In genomic region chrX:153732406-153732805, GRCh38 we compare ENCODE assay signal across 28 cellular contexts. TPM values are rescaled to one million over a fixed set of nuclear protein-coding genes. Genes with fewer than 3 reads are reported as not detected.
DNase-seq lines count a peak whose midpoint lies in the region; ATAC-seq, FAIRE-seq and TF ChIP-seq lines count a peak whose summit lies in the region.
"Had no signal": no experiment of that assay in that cellular context is flagged by ENCODE, and none has a peak within 500 bp of the region (broad histone marks: within the 10 kb centered on the region; RNA-seq: fewer than 3 reads in every experiment).

No MANE protein-coding gene starts in this region.

- H3K27me3 ChIP-seq in naive thymus-derived CD4-positive, alpha-beta T cell (ENCODE audit: control insufficient read depth in 2 of 2, insufficient read depth in 2 of 2, low read length in 2 of 2), result no peaks in the 10 kb centered on the region
- H3K27me3 ChIP-seq: hepatocyte, suprapubic skin had no signal

- peaks cover 8 to 33% (median 18%) of the 10 kb centered on the region in 5 donors for H3K36me3 Mint-ChIP-seq in naive thymus-derived CD4-positive, alpha-beta T cell
- peaks cover 18% of the 10 kb centered on the region for H3K36me3 Mint-ChIP-seq in osteocyte (ENCODE audit: unreplicated experiment)

- peak; percentile 64 for DNase-seq in SIG-M5 treated with dmso at 0.1 percent for 504 hours (lab: John Stamatoyannopoulos, UW; ENCODE audit: unreplicated experiment)
- DNase-seq in SIG-M5 (lab: John Stamatoyannopoulos, UW), result no peak
- DNase-seq in HTR-8/SVneo (ENCODE audit: insufficient read length, low spot score), result peak; percentile 24
- DNase-seq in SK-MEL-5 (ENCODE audit: low read depth, low spot score), result peak; percentile 65
- no peak for DNase-seq in naive thymus-derived CD4-positive, alpha-beta T cell
- DNase-seq in coronary artery (ENCODE audit: low spot score), result no peak
- DNase-seq in osteocyte (ENCODE audit: extremely low spot score, unreplicated experiment), result no peak
- no peak for DNase-seq in stimulated activated naive CD4-positive, alpha-beta T cell treated with Interleukin-2 at 50 U/mL for 16 hours (lab: John Stamatoyannopoulos, UW)
- DNase-seq: activated CD4-positive, alpha-beta T cell treated with anti-CD3 and anti-CD28 coated beads for 36 hours; activated naive CD4-positive, alpha-beta T cell treated with Interleukin-2 at 50 U/mL for 16 hours; DMS53; naive B cell; NCI-H1105 treated with DMSO at 0.1 percent for 48 hours; NCI-H2107; NCI-H524 treated with DMSO at 0.1 percent for 48 hours; stimulated activated CD4-positive, alpha-beta T cell treated with anti-CD3 and anti-CD28 coated beads, Interleukin-4, amount 100 ng/mL, for 4 hours; T1000 had no signal

- no peaks in the 10 kb centered on the region for H3K27me3 Mint-ChIP-seq in naive thymus-derived CD4-positive, alpha-beta T cell
- no peaks in the 10 kb centered on the region for H3K27me3 Mint-ChIP-seq in osteocyte (ENCODE audit: unreplicated experiment)
- H3K27me3 Mint-ChIP-seq: activated CD4-positive, alpha-beta T cell treated with anti-CD3 and anti-CD28 coated beads for 36 hours; naive B cell had no signal

- TF ChIP-seq CTCF in coronary artery (IDR thresholded peaks at IDR 0.05) (no peak), osteocyte (IDR thresholded peaks at IDR 0.05) (no peak)

- CTCF ChIA-PET in naive thymus-derived CD4-positive, alpha-beta T cell (lab: Charles Lee), result no interaction called here

- H3K4me3 ChIP-seq in naive thymus-derived CD4-positive, alpha-beta T cell (ENCODE audit: low read length), result no peak overlapping the region
- H3K4me3 ChIP-seq in coronary artery, result no peak overlapping the region
- H3K4me3 ChIP-seq: hepatocyte, K562, SK-N-MC, smooth muscle cell, suprapubic skin had no signal

- peak overlapping the region in 1 of 9 donors; percentile 62 for H3K27ac Mint-ChIP-seq in naive thymus-derived CD4-positive, alpha-beta T cell
- no peak overlapping the region for H3K27ac Mint-ChIP-seq in osteocyte (ENCODE audit: unreplicated experiment)
- H3K27ac Mint-ChIP-seq: activated CD4-positive, alpha-beta T cell treated with anti-CD3 and anti-CD28 coated beads for 36 hours had no signal

- H3K9me3 Mint-ChIP-seq in naive thymus-derived CD4-positive, alpha-beta T cell, result peaks cover 0 to 11% (median 0%) of the 10 kb centered on the region in 11 donors
- peaks cover 12% of the 10 kb centered on the region for H3K9me3 Mint-ChIP-seq in osteocyte (ENCODE audit: unreplicated experiment)

- H3K27ac ChIP-seq in naive thymus-derived CD4-positive, alpha-beta T cell (ENCODE audit: low read depth, low read length), result no peak overlapping the region
- H3K27ac ChIP-seq in coronary artery, result no peak overlapping the region
- H3K27ac ChIP-seq: C4-2B, hepatocyte, HL-60, SK-N-MC, suprapubic skin had no signal

- H3K4me1 ChIP-seq in naive thymus-derived CD4-positive, alpha-beta T cell (ENCODE audit: control insufficient read depth in 2 of 2, insufficient read depth in 2 of 2, low read length in 2 of 2), result peaks cover 0 to 5% of the 10 kb centered on the region in 2 donors

- no peaks in the 10 kb centered on the region for H3K9me3 ChIP-seq in naive thymus-derived CD4-positive, alpha-beta T cell (ENCODE audit: control insufficient read depth in 2 of 3, low read length in 3 of 3)
- H3K9me3 ChIP-seq: suprapubic skin had no signal

- H3K36me3 ChIP-seq in naive thymus-derived CD4-positive, alpha-beta T cell (ENCODE audit: control insufficient read depth in 2 of 3, insufficient read depth in 3 of 3, low read length in 3 of 3), result peaks cover 0 to 12% (median 0%) of the 10 kb centered on the region in 3 experiments
- H3K36me3 ChIP-seq: suprapubic skin had no signal

- peak; percentile 80 for ATAC-seq in naive thymus-derived CD4-positive, alpha-beta T cell
- ATAC-seq: activated CD4-positive, alpha-beta T cell treated with anti-CD3 and anti-CD28 coated beads for 36 hours; K562 had no signal

- H3K4me3 Mint-ChIP-seq in naive thymus-derived CD4-positive, alpha-beta T cell, result no peak overlapping the region
- H3K4me3 Mint-ChIP-seq in osteocyte (ENCODE audit: unreplicated experiment), result no peak overlapping the region
- H3K4me3 Mint-ChIP-seq: activated CD4-positive, alpha-beta T cell treated with anti-CD3 and anti-CD28 coated beads for 36 hours had no signal

- POLR2A ChIA-PET in naive thymus-derived CD4-positive, alpha-beta T cell (lab: Charles Lee), result no interaction called here

- FAIRE-seq in HTR-8/SVneo (lab: Jason Lieb, UNC), result no peak
- FAIRE-seq: A204.1, endometrium, islet of Langerhans, K562 had no signal

- intact Hi-C loops in naive thymus-derived CD4-positive, alpha-beta T cell (cut with micrococcal nuclease), result no loop called here

- in situ Hi-C loops in SK-MEL-5 (cut with HindIII; ENCODE audit: low pct_unique_long_range_greater_than_20kb, low sequenced_read_pairs), result no loop called here

- H3K4me1 Mint-ChIP-seq in naive thymus-derived CD4-positive, alpha-beta T cell, result peaks cover 0 to 29% (median 11%) of the 10 kb centered on the region in 7 donors
- H3K4me1 Mint-ChIP-seq in osteocyte (ENCODE audit: unreplicated experiment), result peaks cover 11% of the 10 kb centered on the region

RNA-seq across cellular contexts. Expression of gene ABCD1, which starts 7.8 kb away (rescaled TPM):
- 39.1 and 43.5 TPM in 2 replicates for total RNA-seq in SK-MEL-5 (2014; rRNA removed; shearing (Covaris generic))
- 73.8 and 97.7 TPM in 2 replicates for polyA plus RNA-seq in SK-MEL-5 (2015; cell fraction: cytosol; rRNA removed)
- polyA plus RNA-seq in SK-MEL-5 (2015; cell fraction: nucleus; rRNA removed), result 58.5 and 78.2 TPM in 2 replicates
- total RNA-seq in naive thymus-derived CD4-positive, alpha-beta T cell, result 10 to 100 TPM in 3 of 5 experiments, 1 to 10 TPM in 2; 6.6 to 17.6 (median 10.2) TPM
- polyA plus RNA-seq in naive thymus-derived CD4-positive, alpha-beta T cell, result 1 to 10 TPM; 2.1 to 3.7 TPM
- total RNA-seq in osteocyte, result 19.7 and 22.3 TPM in 2 replicates

RNA-seq across cellular contexts. Expression of gene BCAP31, which starts 8.2 kb away (rescaled TPM):
- 363 and 424 TPM in 2 replicates for total RNA-seq in SK-MEL-5 (2014; rRNA removed; shearing (Covaris generic))
- 450 and 558 TPM in 2 replicates for polyA plus RNA-seq in SK-MEL-5 (2015; cell fraction: cytosol; rRNA removed)
- polyA plus RNA-seq in SK-MEL-5 (2015; cell fraction: nucleus; rRNA removed), result 74.9 and 94.8 TPM in 2 replicates
- total RNA-seq in naive thymus-derived CD4-positive, alpha-beta T cell, result 100 to 1,000 TPM in 4 of 5 experiments, 10 to 100 TPM in 1; 80.2 to 153 (median 117) TPM
- 100 to 1,000 TPM; 297 to 329 TPM for polyA plus RNA-seq in naive thymus-derived CD4-positive, alpha-beta T cell
- total RNA-seq in osteocyte, result 172 and 188 TPM in 2 replicates

RNA-seq across cellular contexts. Expression of gene PLXNB3, which starts 31.6 kb away (rescaled TPM):
- total RNA-seq in SK-MEL-5 (2014; rRNA removed; shearing (Covaris generic)), result 2.7 and 4.8 TPM in 2 replicates
- 12.9 and 14.1 TPM in 2 replicates for polyA plus RNA-seq in SK-MEL-5 (2015; cell fraction: cytosol; rRNA removed)
- polyA plus RNA-seq in SK-MEL-5 (2015; cell fraction: nucleus; rRNA removed), result 49.6 and 56.0 TPM in 2 replicates
- 1 to 10 TPM in 1 of 5 experiments, under 1 TPM in 2, not detected in 2; 0.45 to 1.6 (median 0.68) TPM for total RNA-seq in naive thymus-derived CD4-positive, alpha-beta T cell
- not detected for polyA plus RNA-seq in naive thymus-derived CD4-positive, alpha-beta T cell
- total RNA-seq in osteocyte, result 8.7 and 9.1 TPM in 2 replicates
- total RNA-seq: OCI-LY7 had no signal

RNA-seq across cellular contexts. Expression of gene SLC6A8, which starts 44.7 kb away (rescaled TPM):
- total RNA-seq in SK-MEL-5 (2014; rRNA removed; shearing (Covaris generic)), result 44.7 and 48.1 TPM in 2 replicates
- polyA plus RNA-seq in SK-MEL-5 (2015; cell fraction: cytosol; rRNA removed), result 114 and 126 TPM in 2 replicates
- polyA plus RNA-seq in SK-MEL-5 (2015; cell fraction: nucleus; rRNA removed), result 179 and 194 TPM in 2 replicates
- 1 to 10 TPM in 2 of 5 experiments, under 1 TPM in 3; 0.14 to 2.6 (median 0.84) TPM for total RNA-seq in naive thymus-derived CD4-positive, alpha-beta T cell
- polyA plus RNA-seq in naive thymus-derived CD4-positive, alpha-beta T cell, result under 1 TPM in 1 of 2 donors, not detected in 1; 0.10 TPM
- 74.1 and 77.0 TPM in 2 replicates for total RNA-seq in osteocyte
- total RNA-seq: OCI-LY7 had no signal

RNA-seq across cellular contexts. Expression of gene SRPK3, which starts 48.4 kb away (rescaled TPM):
- 0.05 TPM in 1 of 2 replicates, not detected in the other for total RNA-seq in SK-MEL-5 (2014; rRNA removed; shearing (Covaris generic))
- polyA plus RNA-seq in SK-MEL-5 (2015; cell fraction: cytosol; rRNA removed), result 0.08 TPM in 1 of 2 replicates, not detected in the other
- polyA plus RNA-seq in SK-MEL-5 (2015; cell fraction: nucleus; rRNA removed), result 0.22 TPM in 1 of 2 replicates, not detected in the other
- not detected for total RNA-seq in naive thymus-derived CD4-positive, alpha-beta T cell
- polyA plus RNA-seq in naive thymus-derived CD4-positive, alpha-beta T cell, result not detected
- total RNA-seq in osteocyte, result not detected in 2 replicates
- total RNA-seq: activated CD4-positive, alpha-beta T cell treated with anti-CD3 and anti-CD28 coated beads for 36 hours; OCI-LY7; smooth muscle cell had no signal

Comparison
In these comparisons a context has a peak if more than half of its experiments do, and no peak if none do; other contexts are left out.
1. DNase-seq: peak in SIG-M5 treated with dmso at 0.1 percent for 504 hours (single experiment), HTR-8/SVneo (single experiment) and SK-MEL-5 (single experiment); none in SIG-M5 (single experiment), naive thymus-derived CD4-positive, alpha-beta T cell (0 of 9), coronary artery (single experiment), osteocyte (single experiment) and stimulated activated naive CD4-positive, alpha-beta T cell treated with Interleukin-2 at 50 U/mL for 16 hours (single experiment).